Comparison of ENCODE assay signal across 1 cellular context in genomic region chr6:116100419-116101297, GRCh38.
A peak's percentile ranks its signal among the peaks of the same experiment; 100 is the strongest.
TF ChIP-seq lines count a peak whose summit lies in the region.

Gene NT5DC1, plus strand, starts transcription at chr6:116100853. Its CDS starts 78 bp downstream, at chr6:116100931.

TF ChIP-seq in HEK293, 187 proteins besides CTCF, POLR2A, EP300 and RAD21 (continued from another document and continues in another):
- TF ChIP-seq ZBTB49 (tag by site-specific recombination; IDR thresholded peaks at IDR 0.05; ENCODE audit: low read depth), result no peak
- 0 out of 2 replicates have a peak, but pooled peaks have one; percentile 4 for TF ChIP-seq HOXC10 (CRISPR knock-in tag; IDR thresholded peaks at IDR 0.05)
- no peak for TF ChIP-seq ZNF433 (tag by site-specific recombination; IDR thresholded peaks at IDR 0.05; ENCODE audit: low read depth)
- TF ChIP-seq ZNF768 (tag by site-specific recombination; IDR thresholded peaks at IDR 0.05), result no peak
- TF ChIP-seq ZNF558 (tag by site-specific recombination; IDR thresholded peaks at IDR 0.05), result no peak
- TF ChIP-seq ZNF138 (tag by site-specific recombination; IDR thresholded peaks at IDR 0.05; ENCODE audit: borderline replicate concordance), result no peak
- no peak for TF ChIP-seq ZNF510 (tag by site-specific recombination; IDR thresholded peaks at IDR 0.05; ENCODE audit: insufficient replicate concordance)
- TF ChIP-seq ZNF132 (tag by site-specific recombination; IDR thresholded peaks at IDR 0.05; ENCODE audit: borderline replicate concordance), result no peak
- TF ChIP-seq ZXDB (tag by site-specific recombination; IDR thresholded peaks at IDR 0.05), result peak; percentile 90
- no peak for TF ChIP-seq HOXA7 (CRISPR knock-in tag; IDR thresholded peaks at IDR 0.05; ENCODE audit: borderline replicate concordance)
- no peak for TF ChIP-seq TCF7L2 (IDR thresholded peaks at IDR 0.05; ENCODE audit: borderline replicate concordance, low read depth, low read length)
- TF ChIP-seq ZNF239 (tag by site-specific recombination; IDR thresholded peaks at IDR 0.05), result peak; percentile 72
- no peak for TF ChIP-seq PRDM2 (tag by site-specific recombination; IDR thresholded peaks at IDR 0.05; ENCODE audit: borderline replicate concordance)
- peak; percentile 98 for TF ChIP-seq ZFP37 (tag by site-specific recombination; IDR thresholded peaks at IDR 0.05)
- peak; percentile 33; the same call in 1 of the 2 replicates for TF ChIP-seq ZNF121 (tag by site-specific recombination; IDR thresholded peaks at IDR 0.05)
- no peak for TF ChIP-seq ZBTB21 (tag by site-specific recombination; IDR thresholded peaks at IDR 0.05)
- TF ChIP-seq ZNF521 (tag by site-specific recombination; IDR thresholded peaks at IDR 0.05), result no peak
- no peak for TF ChIP-seq ZBTB6 (tag by site-specific recombination; IDR thresholded peaks at IDR 0.05)
- TF ChIP-seq ZNF19 (tag by site-specific recombination; IDR thresholded peaks at IDR 0.05; ENCODE audit: low read depth), result no peak
- peak; percentile 84 for TF ChIP-seq ZBTB48 (tag by site-specific recombination; IDR thresholded peaks at IDR 0.05)
- peak; percentile 51; the same call in 1 of the 2 replicates for TF ChIP-seq ZNF146 (tag by site-specific recombination; IDR thresholded peaks at IDR 0.05)
- TF ChIP-seq ZNF488 (tag by site-specific recombination; IDR thresholded peaks at IDR 0.05), result no peak
- no peak for TF ChIP-seq ZNF560 (tag by site-specific recombination; IDR thresholded peaks at IDR 0.05; ENCODE audit: borderline replicate concordance)
- TF ChIP-seq ZBTB10 (tag by site-specific recombination; IDR thresholded peaks at IDR 0.05), result peak; percentile 88
- TF ChIP-seq ZNF174 (tag by site-specific recombination; IDR thresholded peaks at IDR 0.05), result no peak
- 0 out of 2 replicates have a peak, but pooled peaks have one; percentile 52 for TF ChIP-seq ZNF223 (tag by site-specific recombination; IDR thresholded peaks at IDR 0.05)
- TF ChIP-seq ZNF214 (tag by site-specific recombination; IDR thresholded peaks at IDR 0.05; ENCODE audit: borderline replicate concordance), result no peak
- TF ChIP-seq SP3 (tag by site-specific recombination; IDR thresholded peaks at IDR 0.05), result peak; percentile 60
- peak; percentile 86 for TF ChIP-seq GLIS1 (tag by site-specific recombination; IDR thresholded peaks at IDR 0.05)
- peak; percentile 39; the same call in 1 of the 2 replicates for TF ChIP-seq ZNF398 (tag by site-specific recombination; IDR thresholded peaks at IDR 0.05)
- no peak; the same call in 1 of the 2 replicates for TF ChIP-seq ZNF585B (tag by site-specific recombination; IDR thresholded peaks at IDR 0.05)
- TF ChIP-seq ZNF623 (tag by site-specific recombination; IDR thresholded peaks at IDR 0.05), result no peak
- TF ChIP-seq ZNF518A (tag by site-specific recombination; conservative IDR thresholded peaks at IDR 0.05; ENCODE audit: low read depth), result no peak
- TF ChIP-seq OVOL3 (tag by site-specific recombination; IDR thresholded peaks at IDR 0.05), result no peak
- peak; percentile 94 for TF ChIP-seq ZNF324 (tag by site-specific recombination; IDR thresholded peaks at IDR 0.05)
- TF ChIP-seq KLF8 (tag by site-specific recombination; IDR thresholded peaks at IDR 0.05), result 0 out of 2 replicates have a peak, but pooled peaks have one; percentile 44
- TF ChIP-seq ZNF549 (tag by site-specific recombination; IDR thresholded peaks at IDR 0.05), result 0 out of 2 replicates have a peak, but pooled peaks have one; percentile 38
- TF ChIP-seq ZNF704 (tag by site-specific recombination; IDR thresholded peaks at IDR 0.05), result no peak
- TF ChIP-seq ZBTB7A (tag by site-specific recombination; IDR thresholded peaks at IDR 0.05; ENCODE audit: low read depth), result no peak
- no peak for TF ChIP-seq ZNF350 (tag by site-specific recombination; IDR thresholded peaks at IDR 0.05)
